Comparison of ENCODE assay signal across 8 cellular contexts in genomic region chr1:232655041-232655745, GRCh38. TPM values are rescaled to one million over a fixed set of nuclear protein-coding genes. Genes with fewer than 3 reads are reported as not detected.
DNase-seq lines count a peak whose midpoint lies in the region; ATAC-seq and TF ChIP-seq lines count a peak whose summit lies in the region.

No MANE protein-coding gene starts in this region.

- H3K9me3 ChIP-seq in testis (no peaks in the 10 kb centered on the region), tibial artery (no peaks in the 10 kb centered on the region)

- TF ChIP-seq CTCF in testis (IDR thresholded peaks at IDR 0.05) = no peak
- TF ChIP-seq CTCF in tibial artery (IDR thresholded peaks at IDR 0.05) = no peak

- ATAC-seq in HG03103 (IDR thresholded peaks at IDR 0.05; ENCODE audit: low read depth, unreplicated experiment) = peak; percentile 86

- no peak for TF ChIP-seq POLR2A in testis (IDR thresholded peaks at IDR 0.05)

- H3K36me3 ChIP-seq in testis (ENCODE audit: low read depth, missing control alignments) (no peaks in the 10 kb centered on the region), tibial artery (no peaks in the 10 kb centered on the region)

- DNase-seq in NCI-H2107 treated with DMSO at 0.1 percent for 48 hours (lab: John Stamatoyannopoulos, UW; ENCODE audit: unreplicated experiment) = peak; percentile 74
- DNase-seq in NCI-H2107 (lab: John Stamatoyannopoulos, UW) = no peak
- DNase-seq in NCI-H748 treated with DMSO at 0.1 percent for 48 hours (lab: John Stamatoyannopoulos, UW) = peak; percentile 1
- DNase-seq in renal cortical epithelial cell (ENCODE audit: low read depth) = peak; percentile 34
- DNase-seq in testis = no peak
- DNase-seq in tibial artery = no peak
- no peak for DNase-seq in amygdala (lab: John Stamatoyannopoulos, UW)

- H3K27me3 ChIP-seq in testis = no peaks in the 10 kb centered on the region
- H3K27me3 ChIP-seq in tibial artery = peaks cover 0 to 3% of the 10 kb centered on the region in 2 donors

- H3K27ac ChIP-seq in testis = no peak overlapping the region
- H3K27ac ChIP-seq in tibial artery = no peak overlapping the region

- intact Hi-C loops in testis (cut with DNase I; ENCODE audit: low total_unique reads) = no loop called here
- intact Hi-C loops in tibial artery (cut with DNase I; ENCODE audit: low total_unique reads) = no loop called here

- H3K4me3 ChIP-seq in testis (no peak overlapping the region), tibial artery (no peak overlapping the region)

- 78 to 80% methylated on average over 5 of the region's 5 CpGs for WGBS in testis, 2 donors

- H3K4me1 ChIP-seq in testis (no peaks in the 10 kb centered on the region), tibial artery (no peaks in the 10 kb centered on the region)

RNA-seq across cellular contexts. Expression of gene SIPA1L2, which starts 25.3 kb away (rescaled TPM):
- total RNA-seq in renal cortical epithelial cell (22.6 and 78.2 TPM in 2 replicates), testis (10 to 100 TPM; 36.1 to 43.4 TPM)
- 19.5 TPM for polyA plus RNA-seq in testis (ENCODE audit: insufficient read depth, low read depth, low replicate concordance)

Comparison
In these comparisons a context has a peak if more than half of its experiments do, and no peak if none do; other contexts are left out.
1. DNase-seq: peak in NCI-H2107 treated with DMSO at 0.1 percent for 48 hours (single experiment), NCI-H748 treated with DMSO at 0.1 percent for 48 hours (single experiment) and renal cortical epithelial cell (single experiment); none in NCI-H2107 (single experiment), testis (single experiment), tibial artery (0 of 2) and amygdala (0 of 56).